Comparison of ENCODE assay signal across 1 cellular context in genomic region chr19:1125601-1126533, GRCh38.
TF ChIP-seq lines count a peak whose summit lies in the region.

No MANE protein-coding gene starts in this region.

TF ChIP-seq in K562, 482 proteins besides CTCF, POLR2A, EP300 and RAD21 (continued from another document and continues in another):
- TF ChIP-seq ZNF407 (IDR thresholded peaks at IDR 0.05; ENCODE audit: low read depth) (no peak), EZH2 (IDR thresholded peaks at IDR 0.05; ENCODE audit: borderline replicate concordance, low read depth, low read length) (no peak), HEY1 (CRISPR knock-in tag; IDR thresholded peaks at IDR 0.05; ENCODE audit: borderline replicate concordance) (no peak), PREB (CRISPR knock-in tag; IDR thresholded peaks at IDR 0.05) (no peak), ZNF263 (CRISPR knock-in tag; IDR thresholded peaks at IDR 0.05; ENCODE audit: borderline replicate concordance) (no peak), PHB (CRISPR knock-in tag; IDR thresholded peaks at IDR 0.05) (no peak), ARID1B (IDR thresholded peaks at IDR 0.05) (peak; percentile 67; the same call in 1 of the 2 replicates), HMGXB4 (CRISPR knock-in tag; IDR thresholded peaks at IDR 0.05) (no peak), ZNF398 (CRISPR knock-in tag; IDR thresholded peaks at IDR 0.05) (no peak), BACH1 (tag; IDR thresholded peaks at IDR 0.05) (no peak), CREB3L1 (IDR thresholded peaks at IDR 0.05; ENCODE audit: borderline replicate concordance, low read depth) (no peak), ZBTB7A (IDR thresholded peaks at IDR 0.05; ENCODE audit: borderline replicate concordance, control insufficient read depth, low read depth, low read length) (no peak), ZNF780A (CRISPR knock-in tag; IDR thresholded peaks at IDR 0.05) (no peak), KDM4B (IDR thresholded peaks at IDR 0.05; ENCODE audit: borderline replicate concordance in 2 of 2, low read depth in 1 of 2) (no peak), ZNF197 (CRISPR knock-in tag; IDR thresholded peaks at IDR 0.05; ENCODE audit: low read depth) (no peak), TEAD1 (CRISPR knock-in tag; IDR thresholded peaks at IDR 0.05) (no peak), KAT2B (IDR thresholded peaks at IDR 0.05; ENCODE audit: low read depth, low read length) (no peak), CHAMP1 (IDR thresholded peaks at IDR 0.05) (no peak), TSHZ1 (CRISPR knock-in tag; IDR thresholded peaks at IDR 0.05) (no peak), ZNF23 (CRISPR knock-in tag; IDR thresholded peaks at IDR 0.05) (no peak), NKRF (IDR thresholded peaks at IDR 0.05; ENCODE audit: borderline replicate concordance) (no peak), HMBOX1 (IDR thresholded peaks at IDR 0.05) (no peak), CC2D1A (IDR thresholded peaks at IDR 0.05) (peak; percentile 34; the same call in 1 of the 2 replicates), SOX6 (IDR thresholded peaks at IDR 0.05) (no peak), BCL6 (CRISPR knock-in tag; IDR thresholded peaks at IDR 0.05) (no peak), MXI1 (IDR thresholded peaks at IDR 0.05; ENCODE audit: low read depth, low read length) (no peak), BRF2 (IDR thresholded peaks at IDR 0.05; ENCODE audit: borderline replicate concordance, insufficient read depth, insufficient read length) (no peak)
